In genomic region chr13:73835138-73835721, GRCh38 we compare ENCODE assay signal across 8 cellular contexts.
DNase-seq lines count a peak whose midpoint lies in the region; ATAC-seq and TF ChIP-seq lines count a peak whose summit lies in the region.

No MANE protein-coding gene starts in this region.

- intact Hi-C loops in mucosa of descending colon (cut with DNase I, micrococcal nuclease): loop anchor here in 1 of 2 donors (10.0 kb wide), 1 partner anchor 450 kb away; no protein-coding TSS in a partner anchor

- H4K20me1 ChIP-seq in OCI-LY3 (ENCODE audit: insufficient read depth, low read length): no peaks in the 10 kb centered on the region

- no peaks in the 10 kb centered on the region for H3K36me3 Mint-ChIP-seq in effector memory CD8-positive, alpha-beta T cell (ENCODE audit: insufficient read depth)

- ATAC-seq in GM18499 (IDR thresholded peaks at IDR 0.05; ENCODE audit: insufficient read depth, unreplicated experiment) (peak; percentile 65), HG03354 (IDR thresholded peaks at IDR 0.05; ENCODE audit: poor library complexity, severe bottlenecking, unreplicated experiment) (peak; percentile 74), mucosa of descending colon (peak; percentile 55)
- peak; percentile 66 for ATAC-seq in effector memory CD8-positive, alpha-beta T cell (replicated peaks)

- no peaks in the 10 kb centered on the region; the same call in 1 of the 2 replicates for H3K79me2 ChIP-seq in OCI-LY3 (ENCODE audit: low read length)

- H3K9me3 ChIP-seq in OCI-LY3 (ENCODE audit: insufficient read depth, low read length): no peaks in the 10 kb centered on the region
- no peaks in the 10 kb centered on the region for H3K9me3 ChIP-seq in mucosa of descending colon

- peaks cover 20 to 51% of the 10 kb centered on the region in 2 donors for H3K4me1 Mint-ChIP-seq in effector memory CD8-positive, alpha-beta T cell (ENCODE audit: low read depth in 2 of 2)

- H3K36me3 ChIP-seq in OCI-LY3 (replicated peaks; ENCODE audit: low read depth, low read length) (no peaks in the 10 kb centered on the region), mucosa of descending colon (ENCODE audit: low read depth) (no peaks in the 10 kb centered on the region)

- no peak overlapping the region for H2AFZ ChIP-seq in OCI-LY3 (ENCODE audit: low read depth, low read length)

- peak; percentile 38 for DNase-seq in Ammon's horn (ENCODE audit: low spot score)
- DNase-seq in effector memory CD8-positive, alpha-beta T cell: no peak
- DNase-seq in mucosa of descending colon: no peak
- no peak for DNase-seq in activated CD4-positive, alpha-beta T cell treated with anti-CD3 and anti-CD28 coated beads for 4 hours
- DNase-seq in nucleus accumbens (lab: John Stamatoyannopoulos, UW): no peak

- peak; percentile 87 for TF ChIP-seq CTCF in OCI-LY3 (IDR thresholded peaks at IDR 0.05; ENCODE audit: low read depth, low read length)
- TF ChIP-seq CTCF in mucosa of descending colon (IDR thresholded peaks at IDR 0.05): peak; percentile 20

- peak overlapping the region; percentile 43 for H3K27ac ChIP-seq in OCI-LY3 (ENCODE audit: low read length)

- H3K27ac Mint-ChIP-seq in effector memory CD8-positive, alpha-beta T cell: no peak overlapping the region

- no peaks in the 10 kb centered on the region for H3K27me3 Mint-ChIP-seq in effector memory CD8-positive, alpha-beta T cell

- H3K4me3 Mint-ChIP-seq in effector memory CD8-positive, alpha-beta T cell: no peak overlapping the region

- no peaks in the 10 kb centered on the region for H3K9me3 Mint-ChIP-seq in effector memory CD8-positive, alpha-beta T cell

- no peaks in the 10 kb centered on the region for H3K27me3 ChIP-seq in OCI-LY3 (ENCODE audit: low read depth, low read length)

- H3K4me1 ChIP-seq in OCI-LY3 (ENCODE audit: low read length) (peaks cover 26% of the 10 kb centered on the region), mucosa of descending colon (ENCODE audit: low read depth) (no peaks in the 10 kb centered on the region)

- peak overlapping the region; percentile 10; the same call in 1 of the 2 replicates for H3K4me3 ChIP-seq in OCI-LY3 (ENCODE audit: low read length)
- no peak overlapping the region for H3K4me3 ChIP-seq in mucosa of descending colon

- peak overlapping the region; percentile 55 for H3K4me2 ChIP-seq in OCI-LY3 (ENCODE audit: low read length)

- peak overlapping the region; percentile 37; the same call in 1 of the 2 replicates for H3K9ac ChIP-seq in OCI-LY3 (ENCODE audit: low read length)
